Comparison of ENCODE assay signal across 19 cellular contexts in the genomic region with DNA sequence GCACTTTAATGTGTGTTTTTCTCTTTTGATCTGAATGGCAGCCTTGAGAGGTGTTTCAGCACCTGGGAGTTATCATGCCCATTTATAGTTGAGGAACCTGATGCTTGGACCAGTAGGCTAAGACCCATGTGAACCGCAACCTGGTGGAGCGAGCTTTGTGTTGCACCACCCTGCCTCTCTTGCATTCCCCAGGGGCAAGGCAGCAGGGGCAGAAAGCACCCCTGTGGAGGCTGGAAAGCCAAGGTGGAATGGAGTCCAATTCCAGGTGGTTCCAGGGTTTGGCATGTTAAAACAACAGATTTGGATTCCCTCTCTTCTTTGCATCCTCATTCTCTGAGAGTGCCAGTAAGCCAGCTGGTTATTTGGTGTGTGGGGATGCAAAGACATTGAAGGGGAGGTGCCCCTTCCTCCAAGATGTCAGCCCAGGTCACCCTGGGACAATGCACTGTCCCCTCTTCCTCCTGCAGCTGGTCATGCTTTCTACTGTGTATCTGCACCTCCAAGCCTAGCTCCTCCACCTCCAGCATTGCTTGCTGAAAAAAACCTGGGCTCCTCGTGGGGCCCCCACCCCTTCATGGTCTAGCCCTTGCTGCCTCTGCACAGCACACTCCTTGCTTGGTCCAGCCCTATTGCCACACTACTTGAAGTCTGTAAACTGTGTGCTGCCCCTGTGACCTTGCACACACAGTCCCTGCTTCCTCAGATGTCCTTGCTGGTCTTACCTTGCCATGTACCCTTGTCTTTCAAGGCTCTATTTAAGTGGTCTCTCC. TPM values are rescaled to one million over a fixed set of nuclear protein-coding genes. Genes with fewer than 3 reads are reported as not detected.
DNase-seq lines count a peak whose midpoint lies in the region; ATAC-seq and TF ChIP-seq lines count a peak whose summit lies in the region.
"Had no signal": no experiment of that assay in that cellular context is flagged by ENCODE, and none has a peak within 500 bp of the region (broad histone marks: within the 10 kb centered on the region; RNA-seq: fewer than 3 reads in every experiment).

No MANE protein-coding gene starts in this region.

- H4K20me1 ChIP-seq in BLaER1: no peaks in the 10 kb centered on the region
- no peaks in the 10 kb centered on the region for H4K20me1 ChIP-seq in IMR-90 (ENCODE audit: insufficient read depth, low read length)

- no peak overlapping the region for H3K23ac ChIP-seq in IMR-90 (ENCODE audit: low read depth, low read length)

- H3K9me1 ChIP-seq in IMR-90 (ENCODE audit: insufficient read depth, low read length): no peaks in the 10 kb centered on the region

- H3K4ac ChIP-seq in IMR-90 (ENCODE audit: low read depth, low read length): no peak overlapping the region

- H3K4me1 ChIP-seq in BLaER1 (peaks cover 34% of the 10 kb centered on the region), IMR-90 (ENCODE audit: control insufficient read depth, insufficient read depth, low read length) (no peaks in the 10 kb centered on the region)
- H3K4me1 ChIP-seq: A549, SJCRH30 had no signal

- H2AK5ac ChIP-seq in IMR-90 (ENCODE audit: low read depth, low read length): no peak overlapping the region

- H3K4me3 Mint-ChIP-seq in activated T-cell treated with anti-CD3 and anti-CD28 coated beads, Interleukin-2, amount 50 U/mL, for 72 hours: no peak overlapping the region
- H3K4me3 Mint-ChIP-seq: HFFc6 had no signal

- H2AK9ac ChIP-seq in IMR-90 (replicated peaks; ENCODE audit: low read depth, low read length, poor library complexity): peak overlapping the region; percentile 26

- no peak overlapping the region for H3K56ac ChIP-seq in IMR-90 (ENCODE audit: extremely low read depth, insufficient read depth, low read length)

- H4K8ac ChIP-seq in IMR-90 (ENCODE audit: low read depth in 2 of 2, low read length in 2 of 2): no peak overlapping the region

- no peak overlapping the region for H3K14ac ChIP-seq in IMR-90 (replicated peaks; ENCODE audit: low read depth, low read length)

- TF ChIP-seq CTCF in IMR-90 (conservative IDR thresholded peaks at IDR 0.05; ENCODE audit: low read depth, low read length): no peak

- DNase-seq in IMR-90 (no peak), posterior vena cava (ENCODE audit: low spot score) (peak; percentile 6), DMS79 (lab: John Stamatoyannopoulos, UW) (no peak), left colon (no peak)
- DNase-seq in activated T-cell treated with anti-CD3 and anti-CD28 coated beads, Interleukin-2, amount 50 U/mL, for 72 hours: no peak
- DNase-seq: COR-L47; GM23248; HFFc6; NCI-H1105; NCI-H1694; NK-92 treated with Interleukin-12 subunit alpha and Interleukin-12 subunit beta, amount 100 ng/mL, for 24 hours; PC-9; SJCRH30 had no signal

- H3K9me3 ChIP-seq in BLaER1 (no peaks in the 10 kb centered on the region), IMR-90 (ENCODE audit: control insufficient read depth, insufficient read depth, low read length) (no peaks in the 10 kb centered on the region)
- H3K9me3 ChIP-seq: A549, SJCRH30 had no signal

- H3K27ac ChIP-seq in BLaER1 (no peak overlapping the region), IMR-90 (ENCODE audit: insufficient read depth, low read length) (no peak overlapping the region), cingulate gyrus (ENCODE audit: low read depth, low read length) (peak overlapping the region; percentile 4)
- H3K27ac ChIP-seq: A549, C4-2B, GM23248, SJCRH30 had no signal

- H3K4me1 Mint-ChIP-seq in activated T-cell treated with anti-CD3 and anti-CD28 coated beads, Interleukin-2, amount 50 U/mL, for 72 hours (ENCODE audit: low read depth): no peaks in the 10 kb centered on the region

- CTCF ChIA-PET in IMR-90 (lab: Yijun Ruan, JAX): no interaction called here

- no peaks in the 10 kb centered on the region for H3K36me3 Mint-ChIP-seq in activated T-cell treated with anti-CD3 and anti-CD28 coated beads, Interleukin-2, amount 50 U/mL, for 72 hours (ENCODE audit: insufficient read depth in 2 of 2)
- H3K36me3 Mint-ChIP-seq: IgD-negative memory B cell had no signal

- H3K4me2 ChIP-seq in BLaER1 (peak overlapping the region; percentile 75), IMR-90 (ENCODE audit: low read depth, low read length) (no peak overlapping the region)
- H3K4me2 ChIP-seq: A549 had no signal

- H2BK15ac ChIP-seq in IMR-90 (ENCODE audit: low read depth, low read length): no peak overlapping the region

- H4K5ac ChIP-seq in IMR-90 (ENCODE audit: low read depth, low read length): no peak overlapping the region

- no peaks in the 10 kb centered on the region for H3K79me1 ChIP-seq in IMR-90 (ENCODE audit: low read depth in 1 of 2, low read length in 2 of 2)

- H2BK20ac ChIP-seq in IMR-90 (ENCODE audit: low read depth, low read length): no peak overlapping the region

- intact Hi-C loops in IMR-90 (cut with micrococcal nuclease): no loop called here
- intact Hi-C loops in posterior vena cava (cut with DNase I): no loop called here
- intact Hi-C loops in left colon (cut with DNase I, micrococcal nuclease): loop anchor here in 1 of 2 donors (10.0 kb wide), 1 partner anchor 184 kb away; no protein-coding TSS in a partner anchor

- TF ChIP-seq POLR2A in IMR-90 (IDR thresholded peaks at IDR 0.05; ENCODE audit: low read depth, low read length): no peak

- no peak for TF ChIP-seq RAD21 in IMR-90 (IDR thresholded peaks at IDR 0.05; ENCODE audit: low read length)

- no peak overlapping the region for H2AFZ ChIP-seq in IMR-90 (replicated peaks; ENCODE audit: low read length, poor library complexity)
- H2AFZ ChIP-seq: GM23248, PC-9 had no signal

- ATAC-seq in IMR-90 (ENCODE audit: low read depth) (no peak), GM18870 (IDR thresholded peaks at IDR 0.05; ENCODE audit: unreplicated experiment) (no peak), left colon (no peak)
- no peak for ATAC-seq in activated T-cell treated with anti-CD3 and anti-CD28 coated beads, Interleukin-2, amount 50 U/mL, for 72 hours (replicated peaks in 1 of 2)
- ATAC-seq: A549 had no signal

- peaks cover 50% of the 10 kb centered on the region for H3K27me3 Mint-ChIP-seq in activated T-cell treated with anti-CD3 and anti-CD28 coated beads, Interleukin-2, amount 50 U/mL, for 72 hours (ENCODE audit: low read depth)

- H2BK120ac ChIP-seq in IMR-90 (ENCODE audit: low read depth, low read length): no peak overlapping the region

- H3K9me3 Mint-ChIP-seq in activated T-cell treated with anti-CD3 and anti-CD28 coated beads, Interleukin-2, amount 50 U/mL, for 72 hours: no peaks in the 10 kb centered on the region
- H3K9me3 Mint-ChIP-seq: HFFc6, IgD-negative memory B cell had no signal

- no peak overlapping the region for H4K91ac ChIP-seq in IMR-90 (ENCODE audit: insufficient read depth, low read depth, low read length)

- H3K18ac ChIP-seq in IMR-90 (ENCODE audit: low read depth, low read length): no peak overlapping the region

- BruUV-seq in IMR-90 (replicated peaks; lab: Mats Ljungman, UMichigan): no TSS peak

- H3K27ac Mint-ChIP-seq in activated T-cell treated with anti-CD3 and anti-CD28 coated beads, Interleukin-2, amount 50 U/mL, for 72 hours: no peak overlapping the region
- H3K27ac Mint-ChIP-seq: HFFc6, IgD-negative memory B cell had no signal

- H3K4me3 ChIP-seq in BLaER1: no peak overlapping the region
- H3K4me3 ChIP-seq in IMR-90 (ENCODE audit: insufficient read depth, low read depth, low read length): no peak overlapping the region
- H3K4me3 ChIP-seq: A549, GM23248, PC-9, SJCRH30 had no signal

- H3K27me3 ChIP-seq in BLaER1 (0 out of 2 replicates have a peak, but pooled peaks cover 10% of the 10 kb centered on the region), IMR-90 (ENCODE audit: control insufficient read depth, insufficient read depth, low read length) (peaks cover 80% of the 10 kb centered on the region)

- WGBS in IMR-90 (ENCODE audit: extremely low coverage in 2 of 2, insufficient read length in 1 of 2), 2 experiments: 50% methylated on average over 2 of the region's 3 CpGs; no CpG with 5 or more reads in 1 of the 2 experiments

- no peak overlapping the region for H2BK5ac ChIP-seq in IMR-90 (ENCODE audit: low read depth, low read length, poor library complexity, severe bottlenecking)

- H3K9ac ChIP-seq in BLaER1 (peak overlapping the region; percentile 11; the same call in 1 of the 2 replicates), IMR-90 (ENCODE audit: low read depth, low read length) (no peak overlapping the region)
- H3K9ac ChIP-seq: GM23248 had no signal

- in situ Hi-C loops in IMR-90 (cut with MboI; ENCODE audit: low sequenced_read_pairs): no loop called here

- dilution Hi-C loops in IMR-90 (cut with HindIII; ENCODE audit: low sequenced_read_pairs, unreplicated experiment): no loop called here

- POLR2A ChIA-PET in IMR-90 (lab: Charles Lee; ENCODE audit: unreplicated experiment): no interaction called here

- no peaks in the 10 kb centered on the region for H3K36me3 ChIP-seq in BLaER1
- H3K36me3 ChIP-seq in IMR-90 (ENCODE audit: control insufficient read depth, insufficient read depth, low read length): no peaks in the 10 kb centered on the region
- H3K36me3 ChIP-seq: SJCRH30 had no signal

TF ChIP-seq in IMR-90, 13 proteins besides CTCF, POLR2A, EP300 and RAD21:
- TF ChIP-seq, protein P1, sequence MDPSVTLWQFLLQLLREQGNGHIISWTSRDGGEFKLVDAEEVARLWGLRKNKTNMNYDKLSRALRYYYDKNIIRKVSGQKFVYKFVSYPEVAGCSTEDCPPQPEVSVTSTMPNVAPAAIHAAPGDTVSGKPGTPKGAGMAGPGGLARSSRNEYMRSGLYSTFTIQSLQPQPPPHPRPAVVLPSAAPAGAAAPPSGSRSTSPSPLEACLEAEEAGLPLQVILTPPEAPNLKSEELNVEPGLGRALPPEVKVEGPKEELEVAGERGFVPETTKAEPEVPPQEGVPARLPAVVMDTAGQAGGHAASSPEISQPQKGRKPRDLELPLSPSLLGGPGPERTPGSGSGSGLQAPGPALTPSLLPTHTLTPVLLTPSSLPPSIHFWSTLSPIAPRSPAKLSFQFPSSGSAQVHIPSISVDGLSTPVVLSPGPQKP (IDR thresholded peaks at IDR 0.05; ENCODE audit: borderline replicate concordance, low read depth, low read length): no peak
- no peak for TF ChIP-seq SMC3 (IDR thresholded peaks at IDR 0.05; ENCODE audit: low read depth, low read length)
- no peak for TF ChIP-seq FOS (IDR thresholded peaks at IDR 0.05; ENCODE audit: low read depth, low read length)
- no peak for TF ChIP-seq BHLHE40 (IDR thresholded peaks at IDR 0.05; ENCODE audit: low read depth, low read length)
- no peak for TF ChIP-seq MAFK (IDR thresholded peaks at IDR 0.05; ENCODE audit: low read depth, low read length)
TF ChIP-seq in IMR-90: peak in this region for 0.

RNA-seq across cellular contexts. Expression of a gene that starts 5.6 kb away (rescaled TPM):
- total RNA-seq in IMR-90 (2012; rRNA removed) (under 0.01 TPM in 2 replicates), posterior vena cava (10 to 100 TPM; 24.5 to 43.0 TPM), left colon (1 to 10 TPM; 2.2 to 2.5 TPM)
- 0.03 TPM in 1 of 2 replicates, not detected in the other for polyA plus RNA-seq in IMR-90 (2012; rRNA removed)
- 0.01 TPM in 1 of 2 replicates, not detected in the other for polyA plus RNA-seq in IMR-90 (2012; cell fraction: cytosol; rRNA removed)
- 0.07 and 0.08 TPM in 2 replicates for polyA plus RNA-seq in IMR-90 (2012; cell fraction: nucleus; rRNA removed; ENCODE audit: low replicate concordance)
- total RNA-seq in activated T-cell treated with anti-CD3 and anti-CD28 coated beads, Interleukin-2, amount 50 U/mL, for 72 hours: 1 to 10 TPM; 1.1 to 2.8 TPM
- total RNA-seq: GM23248 had no signal
- polyA plus RNA-seq: IgD-negative memory B cell had no signal

Comparison
In these comparisons a context has a peak if more than half of its experiments do, and no peak if none do; other contexts are left out.
1. RNA of a gene that starts 5.6 kb away (total RNA-seq): 24.5 to 43.0 TPM in posterior vena cava; 1.1 to 2.8 TPM in activated T-cell treated with anti-CD3 and anti-CD28 coated beads, Interleukin-2, amount 50 U/mL, for 72 hours, 2.2 to 2.5 TPM in left colon and under 0.01 TPM in IMR-90; every median in the first group is over 4 times any median in the second.